In the genomic region with DNA sequence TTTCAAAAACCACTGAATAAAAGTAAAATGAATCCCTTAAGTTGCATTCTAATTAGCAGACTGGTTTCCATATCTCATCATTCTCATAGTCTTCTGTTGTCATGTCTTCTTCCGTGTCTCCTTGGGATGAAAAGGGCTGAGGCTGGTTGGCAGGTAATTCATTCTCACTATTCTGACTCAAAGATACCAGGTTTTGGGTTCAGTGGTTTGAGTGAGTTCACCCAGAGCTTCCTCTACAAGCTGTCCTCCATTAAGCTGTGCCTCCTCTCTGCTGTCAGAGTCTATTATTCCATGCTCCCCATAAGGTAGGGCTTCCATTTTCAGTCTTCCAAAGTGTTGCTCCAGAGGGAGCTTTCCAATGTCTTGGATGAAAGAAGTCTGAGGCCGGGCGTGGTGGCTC, we compare ENCODE assay signal across 19 cellular contexts.
DNase-seq lines count a peak whose midpoint lies in the region; ATAC-seq, FAIRE-seq and TF ChIP-seq lines count a peak whose summit lies in the region.
"Had no signal": no experiment of that assay in that cellular context is flagged by ENCODE, and none has a peak within 500 bp of the region (broad histone marks: within the 10 kb centered on the region; RNA-seq: fewer than 3 reads in every experiment).

No MANE protein-coding gene starts in this region.

- no peak overlapping the region for H3K9ac ChIP-seq in GM12878 (ENCODE audit: control insufficient read depth, insufficient read depth, low read length)

- H3K4me1 Mint-ChIP-seq in activated T-cell treated with anti-CD3 and anti-CD28 coated beads, Interleukin-2, amount 50 U/mL, for 24 hours (ENCODE audit: low read depth): peaks cover 38% of the 10 kb centered on the region
- H3K4me1 Mint-ChIP-seq: GM23338 had no signal

- no peaks in the 10 kb centered on the region for H4K20me1 ChIP-seq in GM12878 (ENCODE audit: control insufficient read depth, insufficient read depth)

- H3K9me3 ChIP-seq in GM12878 (replicated peaks; ENCODE audit: control insufficient read depth, insufficient read depth, low read length): no peaks in the 10 kb centered on the region; the same call in 1 of the 3 replicates
- H3K9me3 ChIP-seq: BE2C had no signal

- CTCF ChIA-PET in GM12878 (lab: Yijun Ruan, JAX): interaction anchor here (3.3 kb wide), 1 partner anchor 9 kb away, joined by 10 read pairs; no protein-coding TSS in a partner anchor

- no peaks in the 10 kb centered on the region; a peak in 2 of 4 replicates for H3K36me3 ChIP-seq in GM12878 (ENCODE audit: control insufficient read depth in 2 of 2, insufficient read depth in 2 of 2, low read length in 1 of 2)

- H3K4me2 ChIP-seq in GM12878 (ENCODE audit: control insufficient read depth, insufficient read depth): no peak overlapping the region
- H3K4me2 ChIP-seq: GM23338 had no signal

- TF ChIP-seq CTCF in GM12878 (IDR thresholded peaks at IDR 0.05 in 2 of 3, conservative IDR thresholded peaks at IDR 0.05 in 1 of 3; ENCODE audit: control insufficient read depth in 2 of 3, extremely low read depth in 1 of 3, insufficient read depth in 1 of 3, low read depth in 3 of 3, low read length in 3 of 3) (no peak), GM10266 (IDR thresholded peaks at IDR 0.05; ENCODE audit: control insufficient read depth, insufficient read depth, low read depth, missing control alignments) (no peak)

- POLR2A ChIA-PET in GM12878 (lab: Charles Lee): no interaction called here

- H2AFZ ChIP-seq in GM12878 (ENCODE audit: control insufficient read depth, low read depth, low read length): no peak overlapping the region
- H2AFZ ChIP-seq: GM23338 had no signal

- in situ Hi-C loops in GM12878 (cut with MboI): no loop called here

- no peaks in the 10 kb centered on the region; the same call in 1 of the 2 replicates for H3K79me2 ChIP-seq in GM12878 (ENCODE audit: control insufficient read depth, insufficient read depth, low read length)

- no peaks in the 10 kb centered on the region for H3K4me1 ChIP-seq in GM12878 (ENCODE audit: control insufficient read depth, insufficient read depth, low read length)
- H3K4me1 ChIP-seq: BE2C had no signal

- no peak overlapping the region for H3K4me3 ChIP-seq in GM12878
- H3K4me3 ChIP-seq: GM23338 had no signal

- RAD21 ChIA-PET in GM12878 (lab: Charles Lee; ENCODE audit: unreplicated experiment): no interaction called here

- WGBS in GM12878 (ENCODE audit: insufficient coverage, insufficient replicate concordance, low lambda C conversion rate, missing lambda C conversion rate): 64% methylated on average over 3 of the region's 3 CpGs

- peaks cover 72% of the 10 kb centered on the region for H3K36me3 Mint-ChIP-seq in activated T-cell treated with anti-CD3 and anti-CD28 coated beads, Interleukin-2, amount 50 U/mL, for 24 hours (ENCODE audit: low read depth)
- H3K36me3 Mint-ChIP-seq in activated naive CD4-positive, alpha-beta T cell treated with anti-CD3 and anti-CD28 coated beads, Interleukin-2, amount 50 U/mL, for 72 hours: peaks cover 9 to 16% of the 10 kb centered on the region in 2 donors

- TF ChIP-seq RAD21 in GM12878 (IDR thresholded peaks at IDR 0.05; ENCODE audit: insufficient read depth, low read depth, low read length): no peak

- intact Hi-C loops in GM12878 (cut with micrococcal nuclease; ENCODE audit: unreplicated experiment): no loop called here

- no peak for TF ChIP-seq POLR2A in GM12878 (IDR thresholded peaks at IDR 0.05; ENCODE audit: low read depth, low read length)

- SMC1A ChIA-PET in GM12878 (lab: Charles Lee; ENCODE audit: uncharacterized antibody, unreplicated experiment): interaction anchor here (0.9 kb wide), 1 partner anchor 46 kb away, joined by 3 read pairs; no protein-coding TSS in a partner anchor

- peaks cover 2% of the 10 kb centered on the region for H3K9me3 Mint-ChIP-seq in activated T-cell treated with anti-CD3 and anti-CD28 coated beads, Interleukin-2, amount 50 U/mL, for 24 hours
- peaks cover 0 to 10% of the 10 kb centered on the region in 2 donors for H3K9me3 Mint-ChIP-seq in activated naive CD4-positive, alpha-beta T cell treated with anti-CD3 and anti-CD28 coated beads, Interleukin-2, amount 50 U/mL, for 72 hours
- H3K9me3 Mint-ChIP-seq: GM23338 had no signal

- no peaks in the 10 kb centered on the region for H3K27me3 Mint-ChIP-seq in activated T-cell treated with anti-CD3 and anti-CD28 coated beads, Interleukin-2, amount 50 U/mL, for 24 hours
- H3K27me3 Mint-ChIP-seq: CD4-positive, CD25-positive, alpha-beta regulatory T cell; CD8-positive, alpha-beta memory T cell had no signal

- TF ChIP-seq EP300 in GM12878 (IDR thresholded peaks at IDR 0.05; ENCODE audit: borderline replicate concordance in 1 of 2, control insufficient read depth in 1 of 2, low read depth in 2 of 2, low read length in 2 of 2): no peak

- peak; percentile 47 to 66 for ATAC-seq in activated naive CD4-positive, alpha-beta T cell treated with anti-CD3 and anti-CD28 coated beads, Interleukin-2, amount 50 U/mL, for 72 hours
- no peak for ATAC-seq in GM12878
- peak; percentile 63 for ATAC-seq in stimulated activated naive CD8-positive, alpha-beta T cell treated with anti-CD3 and anti-CD28 coated beads, Interleukin-15, Interleukin-2, amounts not matched to agents 100 U/mL and 50 U/mL, for 24 hours
- ATAC-seq: GM23338 had no signal

- no peak overlapping the region for H3K4me3 Mint-ChIP-seq in activated T-cell treated with anti-CD3 and anti-CD28 coated beads, Interleukin-2, amount 50 U/mL, for 24 hours
- H3K4me3 Mint-ChIP-seq: CD4-positive, CD25-positive, alpha-beta regulatory T cell; CD8-positive, alpha-beta memory T cell; GM23338 had no signal

- BruUV-seq in GM12878 (replicated peaks; lab: Mats Ljungman, UMichigan): no TSS peak

- H3K27me3 ChIP-seq in GM12878 (replicated peaks in 1 of 2; ENCODE audit: control insufficient read depth in 2 of 2, insufficient read depth in 2 of 2, low read length in 1 of 2): no peaks in the 10 kb centered on the region
- H3K27me3 ChIP-seq: BE2C had no signal

- no peak for DNase-seq in activated T-cell treated with anti-CD3 and anti-CD28 coated beads, Interleukin-2, amount 50 U/mL, for 24 hours
- no peak for DNase-seq in activated T-cell treated with anti-CD3 and anti-CD28 coated beads, Interleukin-2, amount 50 U/mL, for 48 hours
- no peak for DNase-seq in activated naive CD4-positive, alpha-beta T cell treated with anti-CD3 and anti-CD28 coated beads, Interleukin-2, amount 50 U/mL, for 72 hours (ENCODE audit: low spot score in 2 of 2)
- DNase-seq in activated naive CD4-positive, alpha-beta T cell treated with anti-CD3 and anti-CD28 coated beads, Interleukin-2, amount 50 U/mL, for 16 hours: no peak
- no peak for DNase-seq in GM12878 (ENCODE audit: low read depth, low spot score)
- no peak for DNase-seq in stimulated activated naive CD8-positive, alpha-beta T cell treated with anti-CD3 and anti-CD28 coated beads, Interleukin-15, Interleukin-2, amounts not matched to agents 100 U/mL and 50 U/mL, for 24 hours
- DNase-seq in GM10266 (ENCODE audit: extremely low spot score): no peak
- no peak for DNase-seq in NCI-H1417 treated with DMSO at 0.1 percent for 48 hours (lab: John Stamatoyannopoulos, UW)
- DNase-seq: ACHN; BE2C; C1 segment of cervical spinal cord; CD4-positive, CD25-positive, alpha-beta regulatory T cell; CD8-positive, alpha-beta memory T cell; COR-L47; HCEC 1CT had no signal

- H3K27ac Mint-ChIP-seq in activated T-cell treated with anti-CD3 and anti-CD28 coated beads, Interleukin-2, amount 50 U/mL, for 24 hours: peak overlapping the region; percentile 34
- H3K27ac Mint-ChIP-seq in activated naive CD4-positive, alpha-beta T cell treated with anti-CD3 and anti-CD28 coated beads, Interleukin-2, amount 50 U/mL, for 72 hours: no peak overlapping the region
- H3K27ac Mint-ChIP-seq: GM23338 had no signal

- FAIRE-seq in GM12878 (lab: Jason Lieb, UNC): peak; percentile 7
- FAIRE-seq: D721Med, H54 had no signal

- H3K27ac ChIP-seq in GM12878 (ENCODE audit: control insufficient read depth, insufficient read depth): no peak overlapping the region
- H3K27ac ChIP-seq: HL-60 had no signal

TF ChIP-seq in GM12878, 131 proteins besides CTCF, POLR2A, EP300 and RAD21 (continues in another document):
- TF ChIP-seq CBX5 (IDR thresholded peaks at IDR 0.05; ENCODE audit: low read depth) (no peak), RUNX3 (IDR thresholded peaks at IDR 0.05; ENCODE audit: low read length) (no peak), IRF4 (IDR thresholded peaks at IDR 0.05; ENCODE audit: low read depth, low read length) (no peak), MTA3 (IDR thresholded peaks at IDR 0.05; ENCODE audit: borderline replicate concordance, low read length) (no peak), SREBF1 (IDR thresholded peaks at IDR 0.05; ENCODE audit: low read length) (no peak), SIN3A (IDR thresholded peaks at IDR 0.05; ENCODE audit: low read depth, low read length) (no peak)
- TF ChIP-seq, protein P1, sequence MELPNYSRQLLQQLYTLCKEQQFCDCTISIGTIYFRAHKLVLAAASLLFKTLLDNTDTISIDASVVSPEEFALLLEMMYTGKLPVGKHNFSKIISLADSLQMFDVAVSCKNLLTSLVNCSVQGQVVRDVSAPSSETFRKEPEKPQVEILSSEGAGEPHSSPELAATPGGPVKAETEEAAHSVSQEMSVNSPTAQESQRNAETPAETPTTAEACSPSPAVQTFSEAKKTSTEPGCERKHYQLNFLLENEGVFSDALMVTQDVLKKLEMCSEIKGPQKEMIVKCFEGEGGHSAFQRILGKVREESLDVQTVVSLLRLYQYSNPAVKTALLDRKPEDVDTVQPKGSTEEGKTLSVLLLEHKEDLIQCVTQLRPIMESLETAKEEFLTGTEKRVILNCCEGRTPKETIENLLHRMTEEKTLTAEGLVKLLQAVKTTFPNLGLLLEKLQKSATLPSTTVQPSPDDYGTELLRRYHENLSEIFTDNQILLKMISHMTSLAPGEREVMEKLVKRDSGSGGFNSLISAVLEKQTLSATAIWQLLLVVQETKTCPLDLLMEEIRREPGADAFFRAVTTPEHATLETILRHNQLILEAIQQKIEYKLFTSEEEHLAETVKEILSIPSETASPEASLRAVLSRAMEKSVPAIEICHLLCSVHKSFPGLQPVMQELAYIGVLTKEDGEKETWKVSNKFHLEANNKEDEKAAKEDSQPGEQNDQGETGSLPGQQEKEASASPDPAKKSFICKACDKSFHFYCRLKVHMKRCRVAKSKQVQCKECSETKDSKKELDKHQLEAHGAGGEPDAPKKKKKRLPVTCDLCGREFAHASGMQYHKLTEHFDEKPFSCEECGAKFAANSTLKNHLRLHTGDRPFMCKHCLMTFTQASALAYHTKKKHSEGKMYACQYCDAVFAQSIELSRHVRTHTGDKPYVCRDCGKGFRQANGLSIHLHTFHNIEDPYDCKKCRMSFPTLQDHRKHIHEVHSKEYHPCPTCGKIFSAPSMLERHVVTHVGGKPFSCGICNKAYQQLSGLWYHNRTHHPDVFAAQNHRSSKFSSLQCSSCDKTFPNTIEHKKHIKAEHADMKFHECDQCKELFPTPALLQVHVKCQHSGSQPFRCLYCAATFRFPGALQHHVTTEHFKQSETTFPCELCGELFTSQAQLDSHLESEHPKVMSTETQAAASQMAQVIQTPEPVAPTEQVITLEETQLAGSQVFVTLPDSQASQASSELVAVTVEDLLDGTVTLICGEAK (IDR thresholded peaks at IDR 0.05; ENCODE audit: borderline replicate concordance): no peak
